In the genomic region with DNA sequence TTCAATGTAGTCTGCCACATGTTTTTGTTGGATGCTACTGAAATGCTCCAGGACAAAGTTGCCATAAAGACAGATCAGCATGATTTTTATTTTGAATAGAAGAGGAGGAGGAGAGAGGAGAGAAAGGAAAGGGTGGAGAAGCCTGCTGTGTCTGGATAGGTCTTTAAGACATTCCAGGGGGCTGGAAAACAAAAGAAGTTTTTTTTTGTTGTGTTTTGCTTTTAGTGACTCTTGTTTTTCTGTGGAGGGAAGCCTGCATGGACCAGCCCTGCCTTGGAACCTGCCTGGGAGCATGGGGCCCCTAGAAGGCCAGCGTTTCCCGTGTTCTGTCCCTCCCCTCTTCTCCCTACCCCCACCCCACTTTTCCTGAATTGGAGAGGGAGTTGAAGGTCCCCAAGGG, we compare ENCODE assay signal across 11 cellular contexts. TPM values are rescaled to one million over a fixed set of nuclear protein-coding genes. Genes with fewer than 3 reads are reported as not detected.
DNase-seq lines count a peak whose midpoint lies in the region; ATAC-seq and TF ChIP-seq lines count a peak whose summit lies in the region.
"Had no signal": no experiment of that assay in that cellular context is flagged by ENCODE, and none has a peak within 500 bp of the region (broad histone marks: within the 10 kb centered on the region; RNA-seq: fewer than 3 reads in every experiment).

No MANE protein-coding gene starts in this region.

- TF ChIP-seq EP300 in gastroesophageal sphincter (IDR thresholded peaks at IDR 0.05): no peak
- no peak for TF ChIP-seq EP300 in neural cell (conservative IDR thresholded peaks at IDR 0.05; ENCODE audit: poor library complexity, severe bottlenecking)

- H3K4me2 ChIP-seq in neural cell (ENCODE audit: low read length) (peak overlapping the region; percentile 73), PC-9 (no peak overlapping the region)

- H4K20me1 ChIP-seq in neural cell (ENCODE audit: insufficient read depth) (no peaks in the 10 kb centered on the region), PC-9 (ENCODE audit: insufficient read depth) (no peaks in the 10 kb centered on the region)

- no peaks in the 10 kb centered on the region for H3K27me3 Mint-ChIP-seq in CD4-positive, alpha-beta memory T cell

- peaks cover 12 to 22% of the 10 kb centered on the region in 2 donors for H3K36me3 Mint-ChIP-seq in CD4-positive, alpha-beta memory T cell

- ATAC-seq in gastroesophageal sphincter (no peak), upper lobe of right lung (no peak)

- no peak for TF ChIP-seq CTCF in gastroesophageal sphincter (IDR thresholded peaks at IDR 0.05)
- no peak for TF ChIP-seq CTCF in neural cell (IDR thresholded peaks at IDR 0.05; ENCODE audit: poor library complexity, severe bottlenecking)
- no peak for TF ChIP-seq CTCF in PC-9 (conservative IDR thresholded peaks at IDR 0.05)
- no peak for TF ChIP-seq CTCF in upper lobe of right lung (IDR thresholded peaks at IDR 0.05)

- H3K4me1 Mint-ChIP-seq in CD4-positive, alpha-beta memory T cell: peaks cover 52 to 79% (median 63%) of the 10 kb centered on the region in 4 donors

- intact Hi-C loops in CD4-positive, alpha-beta memory T cell (cut with micrococcal nuclease): loop anchor here (2.0 to 5.0 kb wide), 3 partner anchors 18 to 162 kb away; partner anchors contain the start of gene CD82
- intact Hi-C loops in PC-9 (cut with micrococcal nuclease; ENCODE audit: unreplicated experiment): loop anchor here (5.0 to 10.0 kb wide), 3 partner anchors 107 to 183 kb away; no protein-coding TSS in a partner anchor
- intact Hi-C loops in upper lobe of right lung (cut with DNase I): loop anchor here (5.0 kb wide), 1 partner anchor 163 kb away; no protein-coding TSS in a partner anchor

- no peak overlapping the region for H3K4me3 ChIP-seq in CD4-positive, alpha-beta memory T cell (ENCODE audit: low read length in 2 of 2)
- H3K4me3 ChIP-seq in NT2/D1 (ENCODE audit: insufficient read length, low read depth): peak overlapping the region; percentile 80
- H3K4me3 ChIP-seq in gastroesophageal sphincter: peak overlapping the region in 1 of 2 donors; percentile 68
- H3K4me3 ChIP-seq in neural cell (ENCODE audit: low read length): peak overlapping the region; percentile 96
- H3K4me3 ChIP-seq in PC-9: no peak overlapping the region
- no peak overlapping the region for H3K4me3 ChIP-seq in upper lobe of right lung

- no peak for TF ChIP-seq POLR2A in gastroesophageal sphincter (IDR thresholded peaks at IDR 0.05)

- H3F3A ChIP-seq in neural cell (ENCODE audit: insufficient read depth, low read length, poor library complexity, severe bottlenecking) (no peaks in the 10 kb centered on the region), PC-9 (ENCODE audit: insufficient read depth, low read depth) (no peaks in the 10 kb centered on the region)

- no peak overlapping the region for H3K27ac ChIP-seq in CD4-positive, alpha-beta memory T cell (ENCODE audit: low read depth, low read length)
- H3K27ac ChIP-seq in gastroesophageal sphincter: peak overlapping the region; percentile 85 to 92 (median 88)
- no peak overlapping the region for H3K27ac ChIP-seq in neural cell (ENCODE audit: low read length)
- no peak overlapping the region for H3K27ac ChIP-seq in PC-9
- H3K27ac ChIP-seq in upper lobe of right lung: no peak overlapping the region

- H3K9me2 ChIP-seq in neural cell (ENCODE audit: insufficient read depth, low read length) (no peaks in the 10 kb centered on the region), PC-9 (ENCODE audit: insufficient read depth) (no peaks in the 10 kb centered on the region)

- H3K4me3 Mint-ChIP-seq in CD4-positive, alpha-beta memory T cell: peak overlapping the region; percentile 86 to 94 (median 92)

- H3K36me3 ChIP-seq in CD4-positive, alpha-beta memory T cell (ENCODE audit: insufficient read depth, low read length): no peaks in the 10 kb centered on the region
- H3K36me3 ChIP-seq in NT2/D1 (ENCODE audit: insufficient read depth, insufficient read length, low read length) (peaks cover 4% of the 10 kb centered on the region), gastroesophageal sphincter (no peaks in the 10 kb centered on the region), neural cell (ENCODE audit: insufficient read depth, low read length) (no peaks in the 10 kb centered on the region), PC-9 (ENCODE audit: low read depth) (no peaks in the 10 kb centered on the region), upper lobe of right lung (no peaks in the 10 kb centered on the region)

- H3K4me1 ChIP-seq in CD4-positive, alpha-beta memory T cell (ENCODE audit: insufficient read depth, low read length): peaks cover 63% of the 10 kb centered on the region
- peaks cover 36% of the 10 kb centered on the region for H3K4me1 ChIP-seq in NT2/D1 (ENCODE audit: insufficient read depth, insufficient read length)
- H3K4me1 ChIP-seq in gastroesophageal sphincter: peaks cover 6 to 91% (median 26%) of the 10 kb centered on the region in 3 donors
- H3K4me1 ChIP-seq in PC-9 (replicated peaks; ENCODE audit: insufficient read depth): no peaks in the 10 kb centered on the region
- H3K4me1 ChIP-seq in upper lobe of right lung: peaks cover 24% of the 10 kb centered on the region

- DNase-seq in CD4-positive, alpha-beta memory T cell: no peak
- DNase-seq in NT2/D1 (ENCODE audit: low read depth, low spot score) (no peak), PC-9 (no peak), upper lobe of right lung (no peak), activated gamma-delta T cell (lab: John Stamatoyannopoulos, UW) (no peak)
- DNase-seq: activated CD4-positive, alpha-beta T cell treated with anti-CD3 and anti-CD28 coated beads for 48 hours; amniotic stem cell; NCI-H1694 had no signal

- BruUV-seq in PC-9 (replicated peaks; lab: Mats Ljungman, UMichigan): no TSS peak

- H3K9me3 Mint-ChIP-seq in CD4-positive, alpha-beta memory T cell: peaks cover 0 to 3% (median 0%) of the 10 kb centered on the region in 8 donors

- H2AFZ ChIP-seq in neural cell (ENCODE audit: low read depth, low read length) (no peak overlapping the region), PC-9 (no peak overlapping the region)

- WGBS in gastroesophageal sphincter (ENCODE audit: low coverage in 1 of 2), 2 donors: 25% methylated on average over 2 of the region's 2 CpGs

- H3K79me2 ChIP-seq in neural cell (replicated peaks; ENCODE audit: insufficient read depth, low read length) (peaks cover 52% of the 10 kb centered on the region), PC-9 (ENCODE audit: low read depth) (no peaks in the 10 kb centered on the region)

- peak overlapping the region; percentile 87 for H3K9ac ChIP-seq in NT2/D1 (ENCODE audit: insufficient read length, low read depth)
- peak overlapping the region; percentile 86 for H3K9ac ChIP-seq in neural cell (ENCODE audit: low read length)

- no peaks in the 10 kb centered on the region for H3K27me3 ChIP-seq in CD4-positive, alpha-beta memory T cell (ENCODE audit: insufficient read depth, low read length)
- H3K27me3 ChIP-seq in NT2/D1 (ENCODE audit: insufficient read depth, insufficient read length) (no peaks in the 10 kb centered on the region), gastroesophageal sphincter (no peaks in the 10 kb centered on the region), neural cell (ENCODE audit: insufficient read depth, low read depth, low read length) (no peaks in the 10 kb centered on the region), PC-9 (ENCODE audit: insufficient read depth, low read depth) (peaks cover 17% of the 10 kb centered on the region; the same call in 1 of the 2 replicates), upper lobe of right lung (peaks cover 10% of the 10 kb centered on the region)

- H3K9me3 ChIP-seq in CD4-positive, alpha-beta memory T cell (ENCODE audit: control insufficient read depth in 1 of 2, low read length in 2 of 2): no peaks in the 10 kb centered on the region
- H3K9me3 ChIP-seq in NT2/D1 (ENCODE audit: insufficient read depth, low read length) (no peaks in the 10 kb centered on the region), gastroesophageal sphincter (no peaks in the 10 kb centered on the region), neural cell (ENCODE audit: low read length) (no peaks in the 10 kb centered on the region), PC-9 (ENCODE audit: insufficient read depth, low read depth) (no peaks in the 10 kb centered on the region), upper lobe of right lung (no peaks in the 10 kb centered on the region)

- POLR2A ChIA-PET in CD4-positive, alpha-beta memory T cell (lab: Charles Lee; ENCODE audit: partially characterized antibody): interaction anchor here (1.5 kb wide), 1 partner anchor 18 kb away, joined by 3 read pairs; no protein-coding TSS in a partner anchor
- POLR2A ChIA-PET in PC-9 (lab: Charles Lee; ENCODE audit: unreplicated experiment): no interaction called here

- H3K27ac Mint-ChIP-seq in CD4-positive, alpha-beta memory T cell: peak overlapping the region in 6 of 7 donors; percentile 76 to 94 (median 88)

- TF ChIP-seq RAD21 in neural cell (conservative IDR thresholded peaks at IDR 0.05): no peak

- CTCF ChIA-PET in CD4-positive, alpha-beta memory T cell (lab: Charles Lee; ENCODE audit: partially characterized antibody): interaction anchor here (1.0 to 3.1 kb wide), 5 partner anchors 23 to 182 kb away, joined by 3 to 28 read pairs (median 3); no protein-coding TSS in a partner anchor
- CTCF ChIA-PET in PC-9 (lab: Charles Lee): no interaction called here

TF ChIP-seq in neural cell, 6 proteins besides CTCF, POLR2A, EP300 and RAD21 (continues in another document):
- TF ChIP-seq TAF1 (IDR thresholded peaks at IDR 0.05; ENCODE audit: low read depth) (no peak), SMC3 (conservative IDR thresholded peaks at IDR 0.05; ENCODE audit: poor library complexity) (no peak), EZH2 (IDR thresholded peaks at IDR 0.05; ENCODE audit: borderline replicate concordance, insufficient read depth, low read length, poor library complexity, severe bottlenecking) (no peak), POLR2AphosphoS5 (IDR thresholded peaks at IDR 0.05) (no peak), MXI1 (conservative IDR thresholded peaks at IDR 0.05; ENCODE audit: poor library complexity, severe bottlenecking) (no peak)

RNA-seq across cellular contexts. Expression of gene TSPAN18, which starts 2.3 kb away (rescaled TPM):
- 10 to 100 TPM; 17.1 to 19.3 TPM for total RNA-seq in CD4-positive, alpha-beta memory T cell
- 10 to 100 TPM in 1 of 2 donors, 1 to 10 TPM in 1; 7.3 to 48.6 TPM for polyA plus RNA-seq in CD4-positive, alpha-beta memory T cell
- 10 to 100 TPM; 31.1 to 74.6 (median 34.7) TPM for total RNA-seq in gastroesophageal sphincter
- 8.4 and 9.4 TPM in 2 replicates for polyA plus RNA-seq in neural cell
- polyA minus RNA-seq in neural cell: 23.4 and 26.5 TPM in 2 replicates
- total RNA-seq in PC-9 (2021): not detected in 2 replicates
- total RNA-seq in upper lobe of right lung: 46.4 TPM
- total RNA-seq: SK-MEL-5 had no signal

Comparison
In these comparisons a context has a peak if more than half of its experiments do, and no peak if none do; other contexts are left out.
1. H3K27ac ChIP-seq: peak in gastroesophageal sphincter (4 of 4); none in CD4-positive, alpha-beta memory T cell (single experiment), neural cell (single experiment), PC-9 (single experiment) and upper lobe of right lung (single experiment).
2. H3K4me3 ChIP-seq: peak in NT2/D1 (single experiment) and neural cell (single experiment); none in CD4-positive, alpha-beta memory T cell (0 of 2), PC-9 (single experiment) and upper lobe of right lung (single experiment).
3. RNA of gene TSPAN18, which starts 2.3 kb away (total RNA-seq): 46.4 TPM in upper lobe of right lung (single experiment), 31.1 to 74.6 TPM in gastroesophageal sphincter and 17.1 to 19.3 TPM in CD4-positive, alpha-beta memory T cell; not detected in PC-9; every median in the first group is over 10 times any median in the second.